14 cellular contexts compared by ENCODE assay signal in genomic region chr11:67367014-67367835, GRCh38. TPM values are rescaled to one million over a fixed set of nuclear protein-coding genes. Genes with fewer than 3 reads are reported as not detected.
A peak's percentile ranks its signal among the peaks of the same experiment; 100 is the strongest.
DNase-seq lines count a peak whose midpoint lies in the region; ATAC-seq, FAIRE-seq and TF ChIP-seq lines count a peak whose summit lies in the region.
"Had no signal": no experiment of that assay in that cellular context is flagged by ENCODE, and none has a peak within 500 bp of the region (broad histone marks: within the 10 kb centered on the region; RNA-seq: fewer than 3 reads in every experiment).

No MANE protein-coding gene starts in this region.

- peaks cover 14% of the 10 kb centered on the region for H3K79me1 ChIP-seq in mesenchymal stem cell (replicated peaks; ENCODE audit: low read length, poor library complexity, severe bottlenecking)

- H3K18ac ChIP-seq in mesenchymal stem cell (ENCODE audit: low read depth in 1 of 2, low read length in 2 of 2): no peak overlapping the region

- H3K27me3 ChIP-seq in bronchial epithelial cell (ENCODE audit: control insufficient read depth, insufficient read depth, low read length): no peaks in the 10 kb centered on the region
- no peaks in the 10 kb centered on the region for H3K27me3 ChIP-seq in mesenchymal stem cell (ENCODE audit: control insufficient read depth in 1 of 2, insufficient read depth in 1 of 2, low read length in 2 of 2)
- no peaks in the 10 kb centered on the region for H3K27me3 ChIP-seq in thyroid gland
- H3K27me3 ChIP-seq: cardiac muscle cell had no signal

- peaks cover 62% of the 10 kb centered on the region for H3K4me1 ChIP-seq in mesenchymal stem cell (ENCODE audit: control insufficient read depth, insufficient read depth, low read depth, low read length)
- H3K4me1 ChIP-seq in thyroid gland: peaks cover 54 to 75% of the 10 kb centered on the region in 2 donors

- H3K23ac ChIP-seq in mesenchymal stem cell (ENCODE audit: low read length in 2 of 2): no peak overlapping the region

- peak overlapping the region in 2 of 3 donors; percentile 3 to 36 for H3K27ac Mint-ChIP-seq in IgD-negative memory B cell

- peak overlapping the region; percentile 41 for H3K9ac ChIP-seq in mesenchymal stem cell (ENCODE audit: low read length)
- H3K9ac ChIP-seq: SK-N-SH had no signal

- TF ChIP-seq POLR2A in thyroid gland (IDR thresholded peaks at IDR 0.05): no peak

- no peak overlapping the region for H3K14ac ChIP-seq in mesenchymal stem cell (ENCODE audit: low read length in 2 of 2)

- H3K36me3 Mint-ChIP-seq in IgD-negative memory B cell: peaks cover 4% of the 10 kb centered on the region

- H3K4me3 ChIP-seq in bronchial epithelial cell (ENCODE audit: low read depth, low read length): no peak overlapping the region
- peak overlapping the region in 1 of 2 experiments; percentile 32 for H3K4me3 ChIP-seq in mesenchymal stem cell (ENCODE audit: insufficient read depth in 1 of 2, low read depth in 1 of 2, low read length in 2 of 2)
- H3K4me3 ChIP-seq in thyroid gland (replicated peaks in 1 of 3): no peak overlapping the region
- H3K4me3 ChIP-seq: cardiac muscle cell, GM12878 had no signal

- H2BK12ac ChIP-seq in mesenchymal stem cell (ENCODE audit: low read length in 2 of 2): peak overlapping the region in 1 of 2 experiments; percentile 44

- H3K4me3 Mint-ChIP-seq in IgD-negative memory B cell: peak overlapping the region in 1 of 4 donors; percentile 83

- no peaks in the 10 kb centered on the region for H3K9me3 Mint-ChIP-seq in IgD-negative memory B cell

- no peak overlapping the region for H2AK5ac ChIP-seq in mesenchymal stem cell (ENCODE audit: low read length, severe bottlenecking)

- H3K4ac ChIP-seq in mesenchymal stem cell (ENCODE audit: low read depth in 1 of 2, low read length in 2 of 2): no peak overlapping the region

- H3K4me1 Mint-ChIP-seq in IgD-negative memory B cell: peaks cover 46 to 75% (median 60%) of the 10 kb centered on the region in 3 donors

- H2AFZ ChIP-seq in mesenchymal stem cell (ENCODE audit: low read depth, low read length): no peak overlapping the region

- no peak for TF ChIP-seq CTCF in bronchial epithelial cell (IDR thresholded peaks at IDR 0.05; ENCODE audit: insufficient read depth, low read length, severe bottlenecking)
- no peak for TF ChIP-seq CTCF in thyroid gland (IDR thresholded peaks at IDR 0.05)

- no peak overlapping the region for H2BK5ac ChIP-seq in mesenchymal stem cell (ENCODE audit: low read depth, low read length, poor library complexity, severe bottlenecking)

- no peak overlapping the region for H3K4me2 ChIP-seq in mesenchymal stem cell (ENCODE audit: low read length, poor library complexity, severe bottlenecking)
- H3K4me2 ChIP-seq: SK-N-SH had no signal

- H3K9me3 ChIP-seq in mesenchymal stem cell (ENCODE audit: control insufficient read depth, low read length): no peaks in the 10 kb centered on the region
- no peaks in the 10 kb centered on the region for H3K9me3 ChIP-seq in thyroid gland
- H3K9me3 ChIP-seq: SK-N-SH had no signal

- no peak overlapping the region for H2BK15ac ChIP-seq in mesenchymal stem cell (ENCODE audit: low read depth, poor library complexity, severe bottlenecking)

- ATAC-seq in GM21528 (IDR thresholded peaks at IDR 0.05; ENCODE audit: low FRiP score, unreplicated experiment): no peak
- ATAC-seq in HG03432 (IDR thresholded peaks at IDR 0.05; ENCODE audit: unreplicated experiment): no peak
- ATAC-seq: GM12878 had no signal

- no peak for DNase-seq in bronchial epithelial cell (ENCODE audit: low read depth)
- DNase-seq in mesenchymal stem cell: no peak
- DNase-seq in thyroid gland: peak in 1 of 2 donors; percentile 44
- no peak for DNase-seq in KG1 (lab: John Stamatoyannopoulos, UW)
- DNase-seq in germinal center (ENCODE audit: low spot score): no peak
- DNase-seq: activated CD4-positive, CD25-positive, alpha-beta regulatory T cell treated with anti-CD3 and anti-CD28 coated beads, Interleukin-2, amount 50 U/mL, for 72 hours; NCI-H1092; SK-N-SH had no signal

- no peak overlapping the region for H2BK120ac ChIP-seq in mesenchymal stem cell (ENCODE audit: low read depth, low read length)

- H3K27me3 Mint-ChIP-seq in IgD-negative memory B cell: no peaks in the 10 kb centered on the region

- H3K36me3 ChIP-seq in bronchial epithelial cell (ENCODE audit: control insufficient read depth, insufficient read depth, low read length) (peaks cover 3% of the 10 kb centered on the region), mesenchymal stem cell (ENCODE audit: control insufficient read depth in 1 of 2, insufficient read depth in 2 of 2, low read depth in 1 of 2, low read length in 2 of 2) (peaks cover 33 to 60% of the 10 kb centered on the region in 2 experiments), thyroid gland (no peaks in the 10 kb centered on the region)
- H3K36me3 ChIP-seq: cardiac muscle cell had no signal

- H3K27ac ChIP-seq in mesenchymal stem cell (ENCODE audit: low read length, poor library complexity, severe bottlenecking) (no peak overlapping the region), thyroid gland (peak overlapping the region; percentile 67 to 82 (median 81))
- H3K27ac ChIP-seq: cardiac muscle cell, HL-60 had no signal

- FAIRE-seq in bronchial epithelial cell (lab: Jason Lieb, UNC): peak; percentile 47
- FAIRE-seq: GM12878 had no signal

- H4K8ac ChIP-seq in mesenchymal stem cell (ENCODE audit: low read length): no peak overlapping the region

- WGBS in mesenchymal stem cell: 92% methylated on average over 24 of the region's 26 CpGs
- 36 to 52% methylated on average over 17 to 23 of the region's 26 CpGs for WGBS in thyroid gland, 2 donors

- intact Hi-C loops in thyroid gland (cut with DNase I): no loop called here

- no peak overlapping the region for H4K91ac ChIP-seq in mesenchymal stem cell (ENCODE audit: low read length)

RNA-seq across cellular contexts. Expression of gene CLCF1, which starts 6.2 kb away (rescaled TPM):
- 5.1 TPM for polyA plus RNA-seq in IgD-negative memory B cell
- 1.8 and 2.3 TPM in 2 replicates for total RNA-seq in bronchial epithelial cell
- polyA plus RNA-seq in mesenchymal stem cell (2013, experiment 1 of 2): 5.7 TPM
- 5.8 TPM for polyA plus RNA-seq in mesenchymal stem cell (2013, experiment 2 of 2)
- total RNA-seq in thyroid gland: 1 to 10 TPM; 4.3 to 9.4 (median 6.9) TPM

RNA-seq across cellular contexts. Expression of gene POLD4, which starts 13.9 kb away (rescaled TPM):
- 384 TPM for polyA plus RNA-seq in IgD-negative memory B cell
- total RNA-seq in bronchial epithelial cell (45.8 and 83.1 TPM in 2 replicates), thyroid gland (100 to 1,000 TPM in 1 of 4 donors, 10 to 100 TPM in 3; 38.6 to 105 (median 60.6) TPM)
- 117 TPM for polyA plus RNA-seq in mesenchymal stem cell (2013, experiment 1 of 2)
- 117 TPM for polyA plus RNA-seq in mesenchymal stem cell (2013, experiment 2 of 2)

RNA-seq across cellular contexts. Expression of gene RAD9A, which starts 24.6 kb away (rescaled TPM):
- polyA plus RNA-seq in IgD-negative memory B cell: 12.0 TPM
- 8.7 and 10.8 TPM in 2 replicates for total RNA-seq in bronchial epithelial cell
- 8.5 TPM for polyA plus RNA-seq in mesenchymal stem cell (2013, experiment 1 of 2)
- 7.7 TPM for polyA plus RNA-seq in mesenchymal stem cell (2013, experiment 2 of 2)
- 10 to 100 TPM; 22.7 to 38.0 (median 31.0) TPM for total RNA-seq in thyroid gland

RNA-seq across cellular contexts. Expression of gene PPP1CA, which starts 34.4 kb away (rescaled TPM):
- 546 TPM for polyA plus RNA-seq in IgD-negative memory B cell
- 209 and 225 TPM in 2 replicates for total RNA-seq in bronchial epithelial cell
- 157 TPM for polyA plus RNA-seq in mesenchymal stem cell (2013, experiment 1 of 2)
- polyA plus RNA-seq in mesenchymal stem cell (2013, experiment 2 of 2): 161 TPM
- 100 to 1,000 TPM; 164 to 216 (median 191) TPM for total RNA-seq in thyroid gland

RNA-seq across cellular contexts. Expression of gene TBC1D10C, which starts 36.7 kb away (rescaled TPM):
- polyA plus RNA-seq in IgD-negative memory B cell: 341 TPM
- total RNA-seq in bronchial epithelial cell (not detected in 2 replicates), thyroid gland (10 to 100 TPM in 2 of 4 donors, 1 to 10 TPM in 2; 8.8 to 16.0 (median 11.6) TPM)
- polyA plus RNA-seq in mesenchymal stem cell (2013, experiment 1 of 2): not detected
- not detected for polyA plus RNA-seq in mesenchymal stem cell (2013, experiment 2 of 2)
- total RNA-seq: cardiac muscle cell had no signal
